1 cellular context compared by ENCODE assay signal in genomic region chr10:72334196-72334831, GRCh38.
TF ChIP-seq lines count a peak whose summit lies in the region.

No MANE protein-coding gene starts in this region.

TF ChIP-seq in GM23338, 12 proteins besides CTCF, POLR2A, EP300 and RAD21 (continued from another document):
- TF ChIP-seq EZH2 (IDR thresholded peaks at IDR 0.05; ENCODE audit: low read depth, unreplicated experiment) (no peak), POLR2AphosphoS5 (IDR thresholded peaks at IDR 0.05; ENCODE audit: low read depth) (no peak), ETS1 (IDR thresholded peaks at IDR 0.05) (no peak), EZH2phosphoT487 (IDR thresholded peaks at IDR 0.05; ENCODE audit: unreplicated experiment) (no peak), NANOG (IDR thresholded peaks at IDR 0.05; ENCODE audit: borderline replicate concordance) (no peak)
